Comparison of ENCODE assay signal across 1 cellular context in the genomic region with DNA sequence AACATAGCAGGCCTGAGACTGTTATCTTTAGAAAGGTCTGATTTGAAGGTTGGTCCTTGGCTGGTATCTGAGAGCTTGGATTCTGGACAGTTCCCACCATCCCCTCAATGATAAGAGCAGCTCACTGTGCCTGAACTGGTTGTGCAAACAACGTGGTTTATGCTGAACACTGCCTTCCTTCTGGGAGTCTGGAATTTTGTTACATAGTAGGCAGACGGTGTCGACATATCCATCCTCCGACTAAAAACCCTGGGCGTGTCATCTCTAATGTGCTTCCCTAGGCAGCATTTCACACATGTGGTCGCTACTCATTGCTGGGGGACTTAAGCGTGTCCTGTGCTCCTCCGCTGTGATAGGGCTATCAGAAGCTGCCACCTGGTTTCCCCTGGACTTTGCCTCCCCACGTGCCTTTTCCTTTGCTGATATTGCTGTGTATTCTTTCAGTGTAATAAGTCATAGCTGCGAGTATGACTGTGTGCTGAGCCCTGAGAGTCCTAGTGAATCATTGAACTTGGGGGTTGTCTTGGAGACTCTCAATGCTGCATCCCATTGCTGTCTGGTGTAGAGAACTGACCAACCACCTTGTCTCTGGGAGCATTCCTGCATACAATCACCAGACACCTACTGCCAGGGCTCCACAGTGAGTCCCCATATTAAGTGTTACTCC.
TF ChIP-seq lines count a peak whose summit lies in the region.

No MANE protein-coding gene starts in this region.

TF ChIP-seq in IMR-90, 13 proteins besides CTCF, POLR2A, EP300 and RAD21 (continued from another document):
- TF ChIP-seq, protein P1, sequence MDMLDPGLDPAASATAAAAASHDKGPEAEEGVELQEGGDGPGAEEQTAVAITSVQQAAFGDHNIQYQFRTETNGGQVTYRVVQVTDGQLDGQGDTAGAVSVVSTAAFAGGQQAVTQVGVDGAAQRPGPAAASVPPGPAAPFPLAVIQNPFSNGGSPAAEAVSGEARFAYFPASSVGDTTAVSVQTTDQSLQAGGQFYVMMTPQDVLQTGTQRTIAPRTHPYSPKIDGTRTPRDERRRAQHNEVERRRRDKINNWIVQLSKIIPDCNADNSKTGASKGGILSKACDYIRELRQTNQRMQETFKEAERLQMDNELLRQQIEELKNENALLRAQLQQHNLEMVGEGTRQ (IDR thresholded peaks at IDR 0.05; ENCODE audit: low read depth, low read length): peak; percentile 91
- TF ChIP-seq BHLHE40 (IDR thresholded peaks at IDR 0.05; ENCODE audit: low read depth, low read length) (peak; percentile 89), NFE2L2 (IDR thresholded peaks at IDR 0.05; ENCODE audit: low read depth, low read length) (no peak), MXI1 (IDR thresholded peaks at IDR 0.05; ENCODE audit: borderline replicate concordance, low read depth, low read length) (peak; percentile 87; the same call in 1 of the 2 replicates), MAZ (IDR thresholded peaks at IDR 0.05; ENCODE audit: borderline replicate concordance, low read depth, low read length) (no peak; the same call in 1 of the 2 replicates), FOS (IDR thresholded peaks at IDR 0.05; ENCODE audit: low read depth, low read length) (peak; percentile 80)
